ENCODE assay signal across 15 cellular contexts in the genomic region with DNA sequence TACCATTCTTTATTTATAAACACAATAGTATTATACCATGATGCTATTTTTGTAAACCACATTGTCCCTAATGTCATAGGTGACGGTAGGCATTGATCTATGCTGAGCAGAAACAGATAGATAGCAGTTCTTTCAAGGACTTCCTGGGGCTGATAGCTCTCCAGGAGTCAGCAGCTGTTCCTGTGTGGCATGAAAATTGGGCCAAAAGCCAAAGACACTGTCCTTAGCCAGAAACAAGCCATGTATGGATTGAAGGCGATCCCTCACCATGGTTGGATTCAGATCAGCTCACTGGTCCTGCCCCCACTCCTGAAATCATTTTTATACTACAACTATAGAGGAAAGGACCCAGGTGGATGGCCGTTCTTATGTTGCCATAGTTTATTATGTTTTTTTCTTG. TPM values are rescaled to one million over a fixed set of nuclear protein-coding genes. Genes with fewer than 3 reads are reported as not detected.
DNase-seq lines count a peak whose midpoint lies in the region; ATAC-seq and TF ChIP-seq lines count a peak whose summit lies in the region.
"Had no signal": no experiment of that assay in that cellular context is flagged by ENCODE, and none has a peak within 500 bp of the region (broad histone marks: within the 10 kb centered on the region; RNA-seq: fewer than 3 reads in every experiment).

No MANE protein-coding gene starts in this region.

- H3K4me1 ChIP-seq in heart left ventricle: peaks cover 0 to 23% (median 3%) of the 10 kb centered on the region in 12 donors
- peaks cover 7 to 9% of the 10 kb centered on the region in 2 donors for H3K4me1 ChIP-seq in thoracic aorta (ENCODE audit: control insufficient read depth in 1 of 2, low read depth in 2 of 2)

- H3K9me3 Mint-ChIP-seq in CD4-positive, alpha-beta T cell: no peaks in the 10 kb centered on the region
- no peaks in the 10 kb centered on the region for H3K9me3 Mint-ChIP-seq in activated naive CD8-positive, alpha-beta T cell treated with anti-CD3 and anti-CD28 coated beads for 36 hours
- H3K9me3 Mint-ChIP-seq: activated B cell treated with CpG ODN at 0.5 μM for 24 hours, H9 had no signal

- DNase-seq in NCI-H2227 (lab: John Stamatoyannopoulos, UW; ENCODE audit: unreplicated experiment) (peak; percentile 1), NCI-H2227 treated with DMSO at 0.1 percent for 48 hours (lab: John Stamatoyannopoulos, UW) (no peak), NCI-H446 treated with DMSO at 0.1 percent for 48 hours (lab: John Stamatoyannopoulos, UW) (peak; percentile 56), heart left ventricle (peak in 4 of 5 donors; percentile 54 to 79 (median 70)), thoracic aorta (ENCODE audit: low spot score) (no peak), left colon (no peak)
- no peak for DNase-seq in CD4-positive, alpha-beta T cell
- no peak for DNase-seq in activated naive CD8-positive, alpha-beta T cell treated with anti-CD3 and anti-CD28 coated beads for 36 hours
- DNase-seq: activated B cell treated with CpG ODN at 0.5 μM for 24 hours; activated effector memory CD4-positive, alpha-beta T cell treated with Interleukin-2 at 50 U/mL for 16 hours; H9; NCI-H526 had no signal

- 24 to 54% (median 51%) methylated on average over 3 of the region's 3 CpGs for WGBS in heart left ventricle, 4 donors

- H3K27ac ChIP-seq in heart left ventricle (peak overlapping the region; percentile 38 to 87 (median 62)), thoracic aorta (no peak overlapping the region)
- H3K27ac ChIP-seq in CD4-positive, alpha-beta T cell (ENCODE audit: low read depth, low read length): no peak overlapping the region
- H3K27ac ChIP-seq: coronary artery had no signal

- no peak for TF ChIP-seq CTCF in heart left ventricle (IDR thresholded peaks at IDR 0.05)
- no peak for TF ChIP-seq CTCF in thoracic aorta (IDR thresholded peaks at IDR 0.05)
- no peak for TF ChIP-seq CTCF in CD4-positive, alpha-beta T cell (IDR thresholded peaks at IDR 0.05)

- no peaks in the 10 kb centered on the region for H3K27me3 Mint-ChIP-seq in CD4-positive, alpha-beta T cell
- no peaks in the 10 kb centered on the region for H3K27me3 Mint-ChIP-seq in activated naive CD8-positive, alpha-beta T cell treated with anti-CD3 and anti-CD28 coated beads for 36 hours
- H3K27me3 Mint-ChIP-seq: activated B cell treated with CpG ODN at 0.5 μM for 24 hours had no signal

- H3K9me3 ChIP-seq in heart left ventricle (no peaks in the 10 kb centered on the region), thoracic aorta (no peaks in the 10 kb centered on the region)
- H3K9me3 ChIP-seq in CD4-positive, alpha-beta T cell (ENCODE audit: control insufficient read depth, low read length): no peaks in the 10 kb centered on the region

- H3K27me3 ChIP-seq in heart left ventricle (no peaks in the 10 kb centered on the region), thoracic aorta (replicated peaks; ENCODE audit: insufficient read depth) (no peaks in the 10 kb centered on the region)
- H3K27me3 ChIP-seq in CD4-positive, alpha-beta T cell (ENCODE audit: control insufficient read depth, insufficient read depth, low read length): no peaks in the 10 kb centered on the region

- peaks cover 95% of the 10 kb centered on the region for H3K36me3 Mint-ChIP-seq in CD4-positive, alpha-beta T cell (ENCODE audit: low read depth)
- H3K36me3 Mint-ChIP-seq in activated naive CD8-positive, alpha-beta T cell treated with anti-CD3 and anti-CD28 coated beads for 36 hours: peaks cover 27% of the 10 kb centered on the region

- intact Hi-C loops in heart left ventricle (cut with DNase I): loop anchor here in 2 of 10 donors (5.0 to 10.0 kb wide), 3 partner anchors 147 to 250 kb away; partner anchors contain the start of gene DDX60L (in 1 of the 2)
- intact Hi-C loops in CD4-positive, alpha-beta T cell (cut with DNase I, micrococcal nuclease): no loop called here
- intact Hi-C loops in left colon (cut with DNase I, micrococcal nuclease): no loop called here

- peaks cover 0 to 90% (median 70%) of the 10 kb centered on the region in 9 donors for H3K36me3 ChIP-seq in heart left ventricle
- H3K36me3 ChIP-seq in thoracic aorta: peaks cover 11% of the 10 kb centered on the region

- no peak overlapping the region for H3K4me3 Mint-ChIP-seq in CD4-positive, alpha-beta T cell
- H3K4me3 Mint-ChIP-seq in activated naive CD8-positive, alpha-beta T cell treated with anti-CD3 and anti-CD28 coated beads for 36 hours: no peak overlapping the region
- H3K4me3 Mint-ChIP-seq: activated B cell treated with CpG ODN at 0.5 μM for 24 hours, CD14-positive monocyte, H9 had no signal

- CTCF ChIA-PET in CD4-positive, alpha-beta T cell (lab: Charles Lee): interaction anchor here (1.5 kb wide), 1 partner anchor 10 kb away, joined by 3 read pairs; no protein-coding TSS in a partner anchor

- no peaks in the 10 kb centered on the region for H3K4me1 Mint-ChIP-seq in CD4-positive, alpha-beta T cell (ENCODE audit: low read depth)
- H3K4me1 Mint-ChIP-seq in activated naive CD8-positive, alpha-beta T cell treated with anti-CD3 and anti-CD28 coated beads for 36 hours: no peaks in the 10 kb centered on the region
- H3K4me1 Mint-ChIP-seq: activated B cell treated with CpG ODN at 0.5 μM for 24 hours, CD14-positive monocyte, H9 had no signal

- POLR2A ChIA-PET in CD4-positive, alpha-beta T cell (lab: Charles Lee): interaction anchor here (0.8 kb wide), 1 partner anchor 175 kb away, joined by 3 read pairs; no protein-coding TSS in a partner anchor

- H3K4me3 ChIP-seq in heart left ventricle (no peak overlapping the region), thoracic aorta (no peak overlapping the region)
- H3K4me3 ChIP-seq: coronary artery had no signal

- H3K27ac Mint-ChIP-seq in CD4-positive, alpha-beta T cell: no peak overlapping the region
- H3K27ac Mint-ChIP-seq in activated naive CD8-positive, alpha-beta T cell treated with anti-CD3 and anti-CD28 coated beads for 36 hours: no peak overlapping the region
- H3K27ac Mint-ChIP-seq: activated B cell treated with CpG ODN at 0.5 μM for 24 hours, CD14-positive monocyte, H9 had no signal

- ATAC-seq in heart left ventricle (peak; percentile 87 to 95 (median 92)), thoracic aorta (ENCODE audit: insufficient number of reproducible peaks, low FRiP score, low read depth) (peak; percentile 75), left colon (no peak)
- no peak for ATAC-seq in CD4-positive, alpha-beta T cell (ENCODE audit: poor library complexity)
- ATAC-seq: Panc1 had no signal

- TF ChIP-seq POLR2A in heart left ventricle (IDR thresholded peaks at IDR 0.05): no peak

RNA-seq across cellular contexts. Expression of gene DDX60, which starts 53.6 kb away (rescaled TPM):
- 10 to 100 TPM in 5 of 9 donors, 1 to 10 TPM in 4; 3.8 to 27.2 (median 10.6) TPM for total RNA-seq in heart left ventricle
- 1 to 10 TPM; 1.4 to 4.2 TPM for polyA plus RNA-seq in heart left ventricle
- total RNA-seq in thoracic aorta: 10 to 100 TPM; 16.2 to 38.0 TPM
- 10 to 100 TPM; 11.9 to 12.2 TPM for total RNA-seq in CD4-positive, alpha-beta T cell
- 10 to 100 TPM; 76.1 to 98.5 TPM for total RNA-seq in left colon
- 10 to 100 TPM; 22.2 to 22.7 TPM for total RNA-seq in activated naive CD8-positive, alpha-beta T cell treated with anti-CD3 and anti-CD28 coated beads for 36 hours

Comparison
In these comparisons a context has a peak if more than half of its experiments do, and no peak if none do; other contexts are left out.
1. DNase-seq: peak in NCI-H2227 (single experiment), NCI-H446 treated with DMSO at 0.1 percent for 48 hours (single experiment) and heart left ventricle (4 of 5); none in NCI-H2227 treated with DMSO at 0.1 percent for 48 hours (single experiment), thoracic aorta (single experiment), CD4-positive, alpha-beta T cell (0 of 10), left colon (0 of 2) and activated naive CD8-positive, alpha-beta T cell treated with anti-CD3 and anti-CD28 coated beads for 36 hours (single experiment).
2. ATAC-seq: peak in heart left ventricle (4 of 4) and thoracic aorta (single experiment); none in CD4-positive, alpha-beta T cell (single experiment) and left colon (single experiment).
3. H3K27ac ChIP-seq: peak in heart left ventricle (12 of 12); none in thoracic aorta (0 of 2) and CD4-positive, alpha-beta T cell (single experiment).